ENCODE assay signal across 32 cellular contexts in genomic region chr4:86840858-86841257, GRCh38. TPM values are rescaled to one million over a fixed set of nuclear protein-coding genes. Genes with fewer than 3 reads are reported as not detected.
"Had no signal": no experiment of that assay in that cellular context is flagged by ENCODE, and none has a peak within 500 bp of the region (broad histone marks: within the 10 kb centered on the region; RNA-seq: fewer than 3 reads in every experiment).

No MANE protein-coding gene starts in this region.

- ATAC-seq: activated CD8-positive, alpha-beta memory T cell treated with anti-CD3 and anti-CD28 coated beads, Interleukin-2, amount 10 ng/mL, durations not matched to agents 7 days and 5 days; activated CD8-positive, alpha-beta T cell treated with anti-CD3 and anti-CD28 coated beads, Interleukin-2, amount 10 ng/mL, durations not matched to agents 7 days and 5 days; K562; Panc1; WTC11 had no signal

- H3K4me3 Mint-ChIP-seq: activated CD8-positive, alpha-beta memory T cell treated with anti-CD3 and anti-CD28 coated beads, Interleukin-2, amount 10 ng/mL, durations not matched to agents 7 days and 5 days; activated CD8-positive, alpha-beta T cell treated with anti-CD3 and anti-CD28 coated beads, Interleukin-2, amount 10 ng/mL, durations not matched to agents 7 days and 5 days; activated naive CD4-positive, alpha-beta T cell treated with anti-CD3 and anti-CD28 coated beads, Interleukin-2, amount 50 U/mL, for 24 hours; activated T-cell treated with anti-CD3 and anti-CD28 coated beads, Interleukin-2, amount 50 U/mL, for 24 hours; activated T-helper 1 cell treated with anti-CD3 and anti-CD28 coated beads, Interleukin-12 subunit alpha, Interleukin-12 subunit beta, Interleukin-2, Interleukin-4 antibody, amounts not matched to agents 30 ng/mL and 10 ng/mL and 1 ng/mL, durations not matched to agents 14 hours and 24 hours and 36 hours; WTC11 had no signal

- DNase-seq: activated CD4-positive, alpha-beta T cell treated with anti-CD3 and anti-CD28 coated beads for 48 hours; activated CD4-positive, alpha-beta T cell treated with anti-CD3 and anti-CD28 coated beads, Interleukin-2, amount 50 U/mL, for 4 hours; activated CD4-positive, CD25-positive, alpha-beta regulatory T cell treated with anti-CD3 and anti-CD28 coated beads, Interleukin-2, amount 50 U/mL, for 72 hours; activated CD8-positive, alpha-beta memory T cell treated with anti-CD3 and anti-CD28 coated beads, Interleukin-2, amount 10 ng/mL, durations not matched to agents 7 days and 5 days; activated CD8-positive, alpha-beta T cell treated with anti-CD3 and anti-CD28 coated beads, Interleukin-2, amount 10 ng/mL, durations not matched to agents 7 days and 5 days; activated effector memory CD4-positive, alpha-beta T cell treated with Interleukin-2 at 50 U/mL for 16 hours; activated naive CD4-positive, alpha-beta T cell; activated T-cell treated with anti-CD3 and anti-CD28 coated beads, Interleukin-2, amount 50 U/mL, for 24 hours; amniotic stem cell; brain microvascular endothelial cell; Karpas-422; NCI-H1105 treated with DMSO at 0.1 percent for 48 hours; NCI-H1436 treated with DMSO at 0.1 percent for 48 hours; NCI-H187; NCI-H2107; NCI-H510A treated with DMSO at 0.1 percent for 48 hours; NCI-H69; NK-92 treated with Interleukin-12 subunit alpha and Interleukin-12 subunit beta, amount 100 ng/mL, for 24 hours; OCI-M1; Right ventricle myocardium superior; RPMI8226; SJCRH30; SK-N-SH; T-helper 9 cell had no signal

- H3K27ac ChIP-seq: ascending aorta, brain microvascular endothelial cell, cardiac muscle cell, SJCRH30 had no signal

- H3K9me3 ChIP-seq: ascending aorta, SJCRH30, SK-N-SH had no signal

- FAIRE-seq: K562 had no signal

- H3K27ac Mint-ChIP-seq: activated CD8-positive, alpha-beta memory T cell treated with anti-CD3 and anti-CD28 coated beads, Interleukin-2, amount 10 ng/mL, durations not matched to agents 7 days and 5 days; activated CD8-positive, alpha-beta T cell treated with anti-CD3 and anti-CD28 coated beads, Interleukin-2, amount 10 ng/mL, durations not matched to agents 7 days and 5 days; activated naive CD4-positive, alpha-beta T cell treated with anti-CD3 and anti-CD28 coated beads, Interleukin-2, amount 50 U/mL, for 24 hours; activated T-cell treated with anti-CD3 and anti-CD28 coated beads, Interleukin-2, amount 50 U/mL, for 24 hours; activated T-helper 1 cell treated with anti-CD3 and anti-CD28 coated beads, Interleukin-12 subunit alpha, Interleukin-12 subunit beta, Interleukin-2, Interleukin-4 antibody, amounts not matched to agents 30 ng/mL and 10 ng/mL and 1 ng/mL, durations not matched to agents 14 hours and 24 hours and 36 hours; WTC11 had no signal

- H3K4me3 ChIP-seq: ascending aorta, cardiac muscle cell, K562, SJCRH30 had no signal

- H3K4me1 ChIP-seq: ascending aorta, SJCRH30 had no signal

- H3K27me3 Mint-ChIP-seq: activated CD8-positive, alpha-beta memory T cell treated with anti-CD3 and anti-CD28 coated beads, Interleukin-2, amount 10 ng/mL, durations not matched to agents 7 days and 5 days; activated naive CD4-positive, alpha-beta T cell treated with anti-CD3 and anti-CD28 coated beads, Interleukin-2, amount 50 U/mL, for 24 hours; activated T-cell treated with anti-CD3 and anti-CD28 coated beads, Interleukin-2, amount 50 U/mL, for 24 hours had no signal

- H3K36me3 ChIP-seq: ascending aorta, brain microvascular endothelial cell, cardiac muscle cell, SJCRH30 had no signal

- H3K9ac ChIP-seq: SK-N-SH had no signal

- H3K9me2 ChIP-seq: SK-N-SH had no signal

- H3K4me1 Mint-ChIP-seq: activated CD8-positive, alpha-beta memory T cell treated with anti-CD3 and anti-CD28 coated beads, Interleukin-2, amount 10 ng/mL, durations not matched to agents 7 days and 5 days; activated naive CD4-positive, alpha-beta T cell treated with anti-CD3 and anti-CD28 coated beads, Interleukin-2, amount 50 U/mL, for 24 hours had no signal

- H3K36me3 Mint-ChIP-seq: activated CD8-positive, alpha-beta memory T cell treated with anti-CD3 and anti-CD28 coated beads, Interleukin-2, amount 10 ng/mL, durations not matched to agents 7 days and 5 days; activated naive CD4-positive, alpha-beta T cell treated with anti-CD3 and anti-CD28 coated beads, Interleukin-2, amount 50 U/mL, for 24 hours; WTC11 had no signal

- H3K4me2 ChIP-seq: SK-N-SH had no signal

- H3K27me3 ChIP-seq: ascending aorta, brain microvascular endothelial cell, cardiac muscle cell, SJCRH30 had no signal

- H3K9me3 Mint-ChIP-seq: activated naive CD4-positive, alpha-beta T cell treated with anti-CD3 and anti-CD28 coated beads, Interleukin-2, amount 50 U/mL, for 24 hours; activated T-cell treated with anti-CD3 and anti-CD28 coated beads, Interleukin-2, amount 50 U/mL, for 24 hours; activated T-helper 1 cell treated with anti-CD3 and anti-CD28 coated beads, Interleukin-12 subunit alpha, Interleukin-12 subunit beta, Interleukin-2, Interleukin-4 antibody, amounts not matched to agents 30 ng/mL and 10 ng/mL and 1 ng/mL, durations not matched to agents 14 hours and 24 hours and 36 hours; WTC11 had no signal

RNA-seq across cellular contexts. Expression of gene SLC10A6, which starts 8.3 kb away (rescaled TPM):
- total RNA-seq: activated CD8-positive, alpha-beta memory T cell treated with anti-CD3 and anti-CD28 coated beads, Interleukin-2, amount 10 ng/mL, durations not matched to agents 7 days and 5 days; activated CD8-positive, alpha-beta T cell treated with anti-CD3 and anti-CD28 coated beads, Interleukin-2, amount 10 ng/mL, durations not matched to agents 7 days and 5 days; activated T-helper 1 cell treated with anti-CD3 and anti-CD28 coated beads, Interleukin-12 subunit alpha, Interleukin-12 subunit beta, Interleukin-2, Interleukin-4 antibody, amounts not matched to agents 30 ng/mL and 10 ng/mL and 1 ng/mL, durations not matched to agents 14 hours and 24 hours and 36 hours; cardiac muscle cell; K562; SJCRH30; T-helper 1 cell treated with Interleukin-12 subunit alpha and Interleukin-12 subunit beta and Interleukin-4 antibody, amounts not matched to agents 30 ng/mL and 1 ng/mL, for 36 hours; WTC11 had no signal
- polyA plus RNA-seq: cardiac muscle cell, K562, SK-N-SH had no signal

RNA-seq across cellular contexts. Expression of gene C4orf36, which starts 51.4 kb away (rescaled TPM):
- total RNA-seq: activated CD8-positive, alpha-beta memory T cell treated with anti-CD3 and anti-CD28 coated beads, Interleukin-2, amount 10 ng/mL, durations not matched to agents 7 days and 5 days; activated T-helper 1 cell treated with anti-CD3 and anti-CD28 coated beads, Interleukin-12 subunit alpha, Interleukin-12 subunit beta, Interleukin-2, Interleukin-4 antibody, amounts not matched to agents 30 ng/mL and 10 ng/mL and 1 ng/mL, durations not matched to agents 14 hours and 24 hours and 36 hours; ascending aorta; cardiac muscle cell; T-helper 1 cell treated with Interleukin-12 subunit alpha and Interleukin-12 subunit beta and Interleukin-4 antibody, amounts not matched to agents 30 ng/mL and 1 ng/mL, for 36 hours had no signal
